Comparison of ENCODE assay signal across 1 cellular context in the genomic region with DNA sequence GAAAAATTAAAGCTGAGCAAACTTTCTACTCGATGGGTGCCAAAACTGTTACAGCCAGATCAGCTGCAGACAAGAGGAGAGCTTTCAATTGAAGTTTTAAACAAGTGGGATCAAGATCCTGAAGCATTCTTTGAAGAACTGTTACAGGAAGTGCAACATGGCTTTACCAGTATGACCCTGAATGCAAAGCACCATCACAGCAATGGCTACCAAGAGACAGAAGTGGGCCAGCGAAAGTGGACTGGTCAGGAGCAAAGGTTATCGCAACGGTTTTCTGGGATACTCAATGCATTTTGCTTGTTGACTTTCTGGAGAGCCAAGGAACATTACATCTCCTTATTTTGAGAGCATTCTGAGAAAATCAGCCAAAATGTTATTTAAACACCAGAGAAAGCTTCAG.
TF ChIP-seq lines count a peak whose summit lies in the region.

No MANE protein-coding gene starts in this region.

TF ChIP-seq in GM23338, 12 proteins besides CTCF, POLR2A, EP300 and RAD21:
- TF ChIP-seq CREB1 (CRISPR knock-in tag; IDR thresholded peaks at IDR 0.05; ENCODE audit: low read depth) (no peak), ZNF114 (CRISPR knock-in tag; IDR thresholded peaks at IDR 0.05) (no peak), STAT1 (IDR thresholded peaks at IDR 0.05; ENCODE audit: unreplicated experiment) (no peak), NANOG (IDR thresholded peaks at IDR 0.05; ENCODE audit: borderline replicate concordance) (no peak), ZNF331 (CRISPR knock-in tag; IDR thresholded peaks at IDR 0.05; ENCODE audit: low read depth) (no peak)
- TF ChIP-seq, protein P1, sequence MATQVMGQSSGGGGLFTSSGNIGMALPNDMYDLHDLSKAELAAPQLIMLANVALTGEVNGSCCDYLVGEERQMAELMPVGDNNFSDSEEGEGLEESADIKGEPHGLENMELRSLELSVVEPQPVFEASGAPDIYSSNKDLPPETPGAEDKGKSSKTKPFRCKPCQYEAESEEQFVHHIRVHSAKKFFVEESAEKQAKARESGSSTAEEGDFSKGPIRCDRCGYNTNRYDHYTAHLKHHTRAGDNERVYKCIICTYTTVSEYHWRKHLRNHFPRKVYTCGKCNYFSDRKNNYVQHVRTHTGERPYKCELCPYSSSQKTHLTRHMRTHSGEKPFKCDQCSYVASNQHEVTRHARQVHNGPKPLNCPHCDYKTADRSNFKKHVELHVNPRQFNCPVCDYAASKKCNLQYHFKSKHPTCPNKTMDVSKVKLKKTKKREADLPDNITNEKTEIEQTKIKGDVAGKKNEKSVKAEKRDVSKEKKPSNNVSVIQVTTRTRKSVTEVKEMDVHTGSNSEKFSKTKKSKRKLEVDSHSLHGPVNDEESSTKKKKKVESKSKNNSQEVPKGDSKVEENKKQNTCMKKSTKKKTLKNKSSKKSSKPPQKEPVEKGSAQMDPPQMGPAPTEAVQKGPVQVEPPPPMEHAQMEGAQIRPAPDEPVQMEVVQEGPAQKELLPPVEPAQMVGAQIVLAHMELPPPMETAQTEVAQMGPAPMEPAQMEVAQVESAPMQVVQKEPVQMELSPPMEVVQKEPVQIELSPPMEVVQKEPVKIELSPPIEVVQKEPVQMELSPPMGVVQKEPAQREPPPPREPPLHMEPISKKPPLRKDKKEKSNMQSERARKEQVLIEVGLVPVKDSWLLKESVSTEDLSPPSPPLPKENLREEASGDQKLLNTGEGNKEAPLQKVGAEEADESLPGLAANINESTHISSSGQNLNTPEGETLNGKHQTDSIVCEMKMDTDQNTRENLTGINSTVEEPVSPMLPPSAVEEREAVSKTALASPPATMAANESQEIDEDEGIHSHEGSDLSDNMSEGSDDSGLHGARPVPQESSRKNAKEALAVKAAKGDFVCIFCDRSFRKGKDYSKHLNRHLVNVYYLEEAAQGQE (IDR thresholded peaks at IDR 0.05; ENCODE audit: unreplicated experiment): no peak
- TF ChIP-seq, protein P2, sequence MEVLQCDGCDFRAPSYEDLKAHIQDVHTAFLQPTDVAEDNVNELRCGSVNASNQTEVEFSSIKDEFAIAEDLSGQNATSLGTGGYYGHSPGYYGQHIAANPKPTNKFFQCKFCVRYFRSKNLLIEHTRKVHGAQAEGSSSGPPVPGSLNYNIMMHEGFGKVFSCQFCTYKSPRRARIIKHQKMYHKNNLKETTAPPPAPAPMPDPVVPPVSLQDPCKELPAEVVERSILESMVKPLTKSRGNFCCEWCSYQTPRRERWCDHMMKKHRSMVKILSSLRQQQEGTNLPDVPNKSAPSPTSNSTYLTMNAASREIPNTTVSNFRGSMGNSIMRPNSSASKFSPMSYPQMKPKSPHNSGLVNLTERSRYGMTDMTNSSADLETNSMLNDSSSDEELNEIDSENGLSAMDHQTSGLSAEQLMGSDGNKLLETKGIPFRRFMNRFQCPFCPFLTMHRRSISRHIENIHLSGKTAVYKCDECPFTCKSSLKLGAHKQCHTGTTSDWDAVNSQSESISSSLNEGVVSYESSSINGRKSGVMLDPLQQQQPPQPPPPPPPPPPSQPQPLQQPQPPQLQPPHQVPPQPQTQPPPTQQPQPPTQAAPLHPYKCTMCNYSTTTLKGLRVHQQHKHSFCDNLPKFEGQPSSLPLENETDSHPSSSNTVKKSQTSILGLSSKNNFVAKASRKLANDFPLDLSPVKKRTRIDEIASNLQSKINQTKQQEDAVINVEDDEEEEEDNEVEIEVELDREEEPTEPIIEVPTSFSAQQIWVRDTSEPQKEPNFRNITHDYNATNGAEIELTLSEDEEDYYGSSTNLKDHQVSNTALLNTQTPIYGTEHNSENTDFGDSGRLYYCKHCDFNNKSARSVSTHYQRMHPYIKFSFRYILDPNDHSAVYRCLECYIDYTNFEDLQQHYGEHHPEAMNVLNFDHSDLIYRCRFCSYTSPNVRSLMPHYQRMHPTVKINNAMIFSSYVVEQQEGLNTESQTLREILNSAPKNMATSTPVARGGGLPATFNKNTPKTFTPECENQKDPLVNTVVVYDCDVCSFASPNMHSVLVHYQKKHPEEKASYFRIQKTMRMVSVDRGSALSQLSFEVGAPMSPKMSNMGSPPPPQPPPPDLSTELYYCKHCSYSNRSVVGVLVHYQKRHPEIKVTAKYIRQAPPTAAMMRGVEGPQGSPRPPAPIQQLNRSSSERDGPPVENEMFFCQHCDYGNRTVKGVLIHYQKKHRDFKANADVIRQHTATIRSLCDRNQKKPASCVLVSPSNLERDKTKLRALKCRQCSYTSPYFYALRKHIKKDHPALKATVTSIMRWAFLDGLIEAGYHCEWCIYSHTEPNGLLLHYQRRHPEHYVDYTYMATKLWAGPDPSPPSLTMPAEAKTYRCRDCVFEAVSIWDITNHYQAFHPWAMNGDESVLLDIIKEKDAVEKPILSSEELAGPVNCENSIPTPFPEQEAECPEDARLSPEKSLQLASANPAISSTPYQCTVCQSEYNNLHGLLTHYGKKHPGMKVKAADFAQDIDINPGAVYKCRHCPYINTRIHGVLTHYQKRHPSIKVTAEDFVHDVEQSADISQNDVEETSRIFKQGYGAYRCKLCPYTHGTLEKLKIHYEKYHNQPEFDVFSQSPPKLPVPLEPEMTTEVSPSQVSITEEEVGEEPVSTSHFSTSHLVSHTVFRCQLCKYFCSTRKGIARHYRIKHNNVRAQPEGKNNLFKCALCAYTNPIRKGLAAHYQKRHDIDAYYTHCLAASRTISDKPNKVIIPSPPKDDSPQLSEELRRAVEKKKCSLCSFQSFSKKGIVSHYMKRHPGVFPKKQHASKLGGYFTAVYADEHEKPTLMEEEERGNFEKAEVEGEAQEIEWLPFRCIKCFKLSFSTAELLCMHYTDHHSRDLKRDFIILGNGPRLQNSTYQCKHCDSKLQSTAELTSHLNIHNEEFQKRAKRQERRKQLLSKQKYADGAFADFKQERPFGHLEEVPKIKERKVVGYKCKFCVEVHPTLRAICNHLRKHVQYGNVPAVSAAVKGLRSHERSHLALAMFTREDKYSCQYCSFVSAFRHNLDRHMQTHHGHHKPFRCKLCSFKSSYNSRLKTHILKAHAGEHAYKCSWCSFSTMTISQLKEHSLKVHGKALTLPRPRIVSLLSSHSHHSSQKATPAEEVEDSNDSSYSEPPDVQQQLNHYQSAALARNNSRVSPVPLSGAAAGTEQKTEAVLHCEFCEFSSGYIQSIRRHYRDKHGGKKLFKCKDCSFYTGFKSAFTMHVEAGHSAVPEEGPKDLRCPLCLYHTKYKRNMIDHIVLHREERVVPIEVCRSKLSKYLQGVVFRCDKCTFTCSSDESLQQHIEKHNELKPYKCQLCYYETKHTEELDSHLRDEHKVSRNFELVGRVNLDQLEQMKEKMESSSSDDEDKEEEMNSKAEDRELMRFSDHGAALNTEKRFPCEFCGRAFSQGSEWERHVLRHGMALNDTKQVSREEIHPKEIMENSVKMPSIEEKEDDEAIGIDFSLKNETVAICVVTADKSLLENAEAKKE (CRISPR knock-in tag; IDR thresholded peaks at IDR 0.05): no peak
